ENCODE assay signal across 8 cellular contexts in the genomic region with DNA sequence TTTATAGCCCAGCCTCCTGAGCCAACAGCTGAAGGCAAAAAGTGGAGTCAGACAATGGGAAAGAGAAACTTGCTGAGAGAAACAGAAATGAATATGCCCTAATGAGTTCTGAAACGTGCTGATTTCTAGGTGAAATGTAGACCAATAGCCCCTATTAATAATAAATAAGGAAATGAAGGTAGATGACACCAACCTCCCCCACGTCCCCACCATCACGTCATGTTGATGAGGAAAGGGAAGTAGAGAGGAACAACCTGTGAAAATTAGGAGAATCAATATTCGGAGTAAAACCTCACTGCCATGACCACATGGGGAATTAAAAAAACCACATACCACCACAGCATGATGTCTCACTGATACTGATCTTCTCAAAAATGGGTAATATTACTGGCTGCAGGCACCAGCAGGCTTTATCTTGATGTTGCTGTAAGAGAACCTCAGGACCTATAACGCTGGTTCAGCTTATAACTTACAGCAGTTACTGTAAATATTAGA.
DNase-seq lines count a peak whose midpoint lies in the region; ATAC-seq and TF ChIP-seq lines count a peak whose summit lies in the region.

No MANE protein-coding gene starts in this region.

- H3K4me3 Mint-ChIP-seq in CD4-positive, alpha-beta T cell, result peak overlapping the region; percentile 63
- peak overlapping the region; percentile 58 for H3K4me3 Mint-ChIP-seq in activated naive CD8-positive, alpha-beta T cell

- H3F3A ChIP-seq in GM23248 (ENCODE audit: insufficient read depth) (no peaks in the 10 kb centered on the region), smooth muscle cell (ENCODE audit: low read depth) (no peaks in the 10 kb centered on the region)

- H4K20me1 ChIP-seq in GM23248 (ENCODE audit: insufficient read depth) (no peaks in the 10 kb centered on the region), smooth muscle cell (ENCODE audit: low read depth) (no peaks in the 10 kb centered on the region)

- WGBS in GM23248 (ENCODE audit: low coverage in 1 of 2, low lambda C conversion rate in 2 of 2, missing lambda C conversion rate in 2 of 2), 2 experiments, result 87 to 89% methylated on average over 5 of the region's 5 CpGs
- WGBS in smooth muscle cell (ENCODE audit: low lambda C conversion rate), result 86% methylated on average over 5 of the region's 5 CpGs

- ATAC-seq in CD4-positive, alpha-beta T cell (ENCODE audit: poor library complexity), result peak; percentile 81
- ATAC-seq in GM21737 (IDR thresholded peaks at IDR 0.05; ENCODE audit: unreplicated experiment), result peak; percentile 48

- CTCF ChIA-PET in CD4-positive, alpha-beta T cell (lab: Charles Lee), result interaction anchor here (0.8 to 2.1 kb wide), 6 partner anchors 7 to 64 kb away, joined by 3 to 7 read pairs (median 3); a partner anchor contains a TSS

- intact Hi-C loops in CD4-positive, alpha-beta T cell (cut with DNase I, micrococcal nuclease), result loop anchor here in 1 of 2 experiments (10.0 kb wide), 1 partner anchor 59 kb away; a partner anchor contains a TSS

- H3K27me3 ChIP-seq in CD4-positive, alpha-beta T cell (ENCODE audit: control insufficient read depth, insufficient read depth, low read length), result no peaks in the 10 kb centered on the region
- H3K27me3 ChIP-seq in GM23248 (replicated peaks; ENCODE audit: insufficient read depth), result no peaks in the 10 kb centered on the region
- H3K27me3 ChIP-seq in smooth muscle cell (ENCODE audit: low read depth), result no peaks in the 10 kb centered on the region

- no peaks in the 10 kb centered on the region for H3K27me3 Mint-ChIP-seq in CD4-positive, alpha-beta T cell
- H3K27me3 Mint-ChIP-seq in activated naive CD8-positive, alpha-beta T cell, result no peaks in the 10 kb centered on the region

- peak in 6 of 10 experiments; percentile 3 to 21 (median 8) for DNase-seq in CD4-positive, alpha-beta T cell
- DNase-seq in OCI-M1 (lab: John Stamatoyannopoulos, UW), result peak; percentile 91
- DNase-seq in substantia nigra (lab: John Stamatoyannopoulos, UW), result no peak
- DNase-seq in GM23248, result no peak
- DNase-seq in SK-N-DZ (ENCODE audit: low spot score), result no peak
- DNase-seq in smooth muscle cell (lab: John Stamatoyannopoulos, UW; ENCODE audit: unreplicated experiment), result no peak

- H3K4me1 ChIP-seq in GM23248 (ENCODE audit: insufficient read depth) (no peaks in the 10 kb centered on the region), smooth muscle cell (ENCODE audit: low read depth) (peaks cover 15% of the 10 kb centered on the region)

- H3K4me2 ChIP-seq in GM23248 (ENCODE audit: unreplicated experiment), result no peak overlapping the region
- no peak overlapping the region for H3K4me2 ChIP-seq in smooth muscle cell

- H3K4me1 Mint-ChIP-seq in CD4-positive, alpha-beta T cell (ENCODE audit: low read depth), result peaks cover 49% of the 10 kb centered on the region
- H3K4me1 Mint-ChIP-seq in activated naive CD8-positive, alpha-beta T cell (ENCODE audit: low read depth), result peaks cover 50% of the 10 kb centered on the region

- H3K4me3 ChIP-seq in GM23248, result no peak overlapping the region
- no peak overlapping the region for H3K4me3 ChIP-seq in smooth muscle cell

- H3K79me2 ChIP-seq in GM23248 (ENCODE audit: insufficient read depth) (no peaks in the 10 kb centered on the region), smooth muscle cell (ENCODE audit: low read depth) (no peaks in the 10 kb centered on the region)

- H2AFZ ChIP-seq in GM23248 (no peak overlapping the region), smooth muscle cell (ENCODE audit: low read depth) (no peak overlapping the region)

- H3K27ac ChIP-seq in CD4-positive, alpha-beta T cell (ENCODE audit: low read depth, low read length), result no peak overlapping the region
- H3K27ac ChIP-seq in substantia nigra (ENCODE audit: low read depth, low read length, poor library complexity, severe bottlenecking), result peak overlapping the region; percentile 26
- no peak overlapping the region for H3K27ac ChIP-seq in GM23248
- H3K27ac ChIP-seq in smooth muscle cell (ENCODE audit: low read depth), result no peak overlapping the region

- H3K36me3 ChIP-seq in GM23248 (ENCODE audit: low read depth) (no peaks in the 10 kb centered on the region), smooth muscle cell (ENCODE audit: low read depth) (no peaks in the 10 kb centered on the region)

- peaks cover 58% of the 10 kb centered on the region for H3K36me3 Mint-ChIP-seq in CD4-positive, alpha-beta T cell (ENCODE audit: low read depth)
- H3K36me3 Mint-ChIP-seq in activated naive CD8-positive, alpha-beta T cell, result peaks cover 5% of the 10 kb centered on the region

- in situ Hi-C loops in GM23248 (cut with MboI), result no loop called here

- no peak for TF ChIP-seq CTCF in CD4-positive, alpha-beta T cell (IDR thresholded peaks at IDR 0.05)
- no peak for TF ChIP-seq CTCF in smooth muscle cell (IDR thresholded peaks at IDR 0.05; ENCODE audit: borderline replicate concordance, insufficient read depth, poor library complexity, severe bottlenecking)

- no peaks in the 10 kb centered on the region for H3K9me3 Mint-ChIP-seq in CD4-positive, alpha-beta T cell
- no peaks in the 10 kb centered on the region for H3K9me3 Mint-ChIP-seq in activated naive CD8-positive, alpha-beta T cell (ENCODE audit: low read depth)

- peak overlapping the region; percentile 86 for H3K27ac Mint-ChIP-seq in CD4-positive, alpha-beta T cell
- peak overlapping the region; percentile 79 for H3K27ac Mint-ChIP-seq in activated naive CD8-positive, alpha-beta T cell

- no peaks in the 10 kb centered on the region for H3K9me2 ChIP-seq in GM23248 (ENCODE audit: insufficient read depth)

- H3K9ac ChIP-seq in GM23248, result no peak overlapping the region
- H3K9ac ChIP-seq in smooth muscle cell (ENCODE audit: low read depth), result no peak overlapping the region

- POLR2A ChIA-PET in CD4-positive, alpha-beta T cell (lab: Charles Lee), result interaction anchor here (2.7 kb wide), 1 partner anchor 63 kb away, joined by 15 read pairs; a partner anchor contains a TSS

- H3K9me3 ChIP-seq in CD4-positive, alpha-beta T cell (ENCODE audit: control insufficient read depth, low read length), result no peaks in the 10 kb centered on the region
- no peaks in the 10 kb centered on the region for H3K9me3 ChIP-seq in GM23248 (ENCODE audit: low read depth)
- H3K9me3 ChIP-seq in smooth muscle cell (replicated peaks; ENCODE audit: low read depth), result no peaks in the 10 kb centered on the region

Comparison
In these comparisons a context has a peak if more than half of its experiments do, and no peak if none do; other contexts are left out.
1. DNase-seq: peak in CD4-positive, alpha-beta T cell (6 of 10) and OCI-M1 (single experiment); none in substantia nigra (0 of 49), GM23248 (single experiment), SK-N-DZ (single experiment) and smooth muscle cell (single experiment).